30 cellular contexts compared by ENCODE assay signal in the genomic region with DNA sequence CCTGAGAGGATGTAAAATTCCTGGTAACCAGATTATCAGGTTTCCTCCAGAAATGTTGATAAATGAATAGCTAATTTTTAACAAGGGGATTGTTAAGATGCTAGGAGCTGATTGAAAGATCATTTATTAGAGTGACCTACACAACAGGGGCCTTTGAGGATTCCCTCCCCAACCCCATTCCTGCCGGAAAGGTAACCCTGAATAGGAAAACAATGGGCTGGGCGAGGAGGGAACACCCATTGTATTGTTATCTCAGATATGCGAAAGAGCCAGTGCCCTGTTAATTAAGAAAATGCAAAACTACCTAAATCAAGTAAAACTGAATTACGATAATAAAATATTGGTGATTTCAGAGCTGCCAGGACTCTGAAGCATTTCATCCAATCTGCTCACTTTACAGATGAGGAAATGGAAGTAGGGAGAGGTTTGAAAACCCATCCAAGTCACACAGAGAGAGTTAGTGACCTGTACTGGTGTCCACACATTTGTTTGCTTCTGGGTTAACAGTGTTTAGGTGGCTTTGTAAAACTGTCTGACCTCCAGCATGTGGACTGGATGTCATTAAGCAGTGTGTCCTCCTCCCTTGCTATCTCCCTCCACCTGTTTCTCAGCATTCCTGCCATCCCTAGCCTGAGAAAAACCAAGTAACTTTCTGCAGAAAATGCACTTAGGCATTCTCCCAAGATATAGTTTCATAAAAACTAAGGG.
DNase-seq lines count a peak whose midpoint lies in the region; ATAC-seq and TF ChIP-seq lines count a peak whose summit lies in the region.
"Had no signal": no experiment of that assay in that cellular context is flagged by ENCODE, and none has a peak within 500 bp of the region (broad histone marks: within the 10 kb centered on the region; RNA-seq: fewer than 3 reads in every experiment).

No MANE protein-coding gene starts in this region.

- H3K23ac ChIP-seq in mesendoderm (ENCODE audit: low read length), result no peak overlapping the region

- no peak overlapping the region for H3K27ac ChIP-seq in endodermal cell (ENCODE audit: low read depth, low read length)
- peak overlapping the region; percentile 49 for H3K27ac ChIP-seq in mesendoderm (ENCODE audit: low read depth, low read length)
- H3K27ac ChIP-seq: 22Rv1, C4-2B, KMS-11, SK-N-MC had no signal

- H3K4me3 Mint-ChIP-seq in endodermal cell, result peak overlapping the region; percentile 7
- H3K4me3 Mint-ChIP-seq: B cell; CD8-positive, alpha-beta T cell; HFFc6; IgD-negative memory B cell had no signal

- peak; percentile 9 for DNase-seq in NCI-H82 (lab: John Stamatoyannopoulos, UW)
- DNase-seq in NCI-H82 treated with DMSO at 0.1 percent for 48 hours (lab: John Stamatoyannopoulos, UW; ENCODE audit: unreplicated experiment), result no peak
- DNase-seq in endodermal cell, result peak; percentile 50
- DNase-seq in mesendoderm, result peak; percentile 64
- DNase-seq in SIG-M5 treated with dmso at 0.1 percent for 504 hours (lab: John Stamatoyannopoulos, UW; ENCODE audit: unreplicated experiment), result no peak
- DNase-seq in amniotic stem cell (lab: John Stamatoyannopoulos, UW), result no peak
- DNase-seq: CD8-positive, alpha-beta T cell; DMS153; DND-41; HFFc6; NCI-H1048; NCI-H1417 treated with DMSO at 0.1 percent for 48 hours; NCI-H1694 treated with DMSO at 0.1 percent for 48 hours; NCI-H2081; NCI-H2171; NCI-H226; NCI-H510A treated with DMSO at 0.1 percent for 48 hours; NCI-H774; RPMI8226; SHP77; SW 1271 had no signal

- H4K8ac ChIP-seq in mesendoderm (ENCODE audit: low read depth, low read length), result no peak overlapping the region

- H3K56ac ChIP-seq in mesendoderm (ENCODE audit: low read length), result peak overlapping the region; percentile 52

- H3K27me3 ChIP-seq in endodermal cell (ENCODE audit: control insufficient read depth, insufficient read depth, low read length, poor library complexity, severe bottlenecking) (no peaks in the 10 kb centered on the region), mesendoderm (ENCODE audit: insufficient read depth, low read length, poor library complexity) (no peaks in the 10 kb centered on the region)

- 63% methylated on average over 3 to 4 of the region's 4 CpGs for WGBS in endodermal cell (ENCODE audit: insufficient coverage in 1 of 2, insufficient read length in 1 of 2), 2 experiments
- no CpG with 5 or more reads among the region's 4 CpGs for WGBS in mesendoderm (ENCODE audit: extremely low coverage, insufficient coverage, low lambda C conversion rate)

- peak overlapping the region; percentile 48 for H2BK5ac ChIP-seq in mesendoderm (ENCODE audit: low read length)

- H3K36me3 ChIP-seq in endodermal cell (ENCODE audit: control insufficient read depth, insufficient read depth, low read length), result no peaks in the 10 kb centered on the region
- no peaks in the 10 kb centered on the region for H3K36me3 ChIP-seq in mesendoderm (ENCODE audit: control insufficient read depth, insufficient read depth, low read length)
- H3K36me3 ChIP-seq: HAP-1 had no signal

- no peak overlapping the region for H3K4me2 ChIP-seq in mesendoderm (ENCODE audit: low read length)
- H3K4me2 ChIP-seq: KMS-11 had no signal

- H3K9me3 ChIP-seq in endodermal cell (ENCODE audit: control insufficient read depth, low read length), result no peaks in the 10 kb centered on the region
- H3K9me3 ChIP-seq: HAP-1 had no signal

- H4K5ac ChIP-seq in mesendoderm (ENCODE audit: low read length), result no peak overlapping the region

- no peak for TF ChIP-seq CTCF in endodermal cell (conservative IDR thresholded peaks at IDR 0.05)

- no peaks in the 10 kb centered on the region for H3K36me3 Mint-ChIP-seq in endodermal cell (ENCODE audit: low read depth)
- H3K36me3 Mint-ChIP-seq: CD8-positive, alpha-beta T cell; IgD-negative memory B cell had no signal

- H3K79me2 ChIP-seq in mesendoderm (ENCODE audit: control insufficient read depth, insufficient read depth, low read length), result no peaks in the 10 kb centered on the region

- no peak overlapping the region for H2BK15ac ChIP-seq in mesendoderm (replicated peaks; ENCODE audit: low read depth)

- no peak overlapping the region for H3K4ac ChIP-seq in mesendoderm (ENCODE audit: low read depth, low read length)

- H3K18ac ChIP-seq in mesendoderm (ENCODE audit: low read length), result no peak overlapping the region

- no peaks in the 10 kb centered on the region for H3K27me3 Mint-ChIP-seq in endodermal cell (ENCODE audit: insufficient read depth)
- H3K27me3 Mint-ChIP-seq: B cell, IgD-negative memory B cell had no signal

- ATAC-seq in GM21423 (IDR thresholded peaks at IDR 0.05; ENCODE audit: unreplicated experiment), result no peak
- no peak for ATAC-seq in HG02973 (IDR thresholded peaks at IDR 0.05; ENCODE audit: unreplicated experiment)
- ATAC-seq: CD8-positive, alpha-beta T cell had no signal

- peaks cover 8% of the 10 kb centered on the region for H3K4me1 ChIP-seq in endodermal cell (ENCODE audit: control insufficient read depth, insufficient read depth, low read length)
- peaks cover 4% of the 10 kb centered on the region for H3K4me1 ChIP-seq in mesendoderm (ENCODE audit: control insufficient read depth, low read depth, low read length)
- H3K4me1 ChIP-seq: HAP-1 had no signal

- H3K79me1 ChIP-seq in mesendoderm (ENCODE audit: low read length), result no peaks in the 10 kb centered on the region

- no peak overlapping the region for H2BK120ac ChIP-seq in mesendoderm (ENCODE audit: low read depth, low read length)

- no peak overlapping the region for H2AK5ac ChIP-seq in mesendoderm (ENCODE audit: low read length)

- peak overlapping the region; percentile 45 for H3K9ac ChIP-seq in endodermal cell (ENCODE audit: extremely low read depth, low read length, poor library complexity, severe bottlenecking)
- no peak overlapping the region for H3K9ac ChIP-seq in mesendoderm (ENCODE audit: low read length)
- H3K9ac ChIP-seq: KMS-11 had no signal

- H3K4me1 Mint-ChIP-seq in endodermal cell, result peaks cover 24% of the 10 kb centered on the region
- H3K4me1 Mint-ChIP-seq: B cell had no signal

- H3K9me3 Mint-ChIP-seq in endodermal cell, result no peaks in the 10 kb centered on the region
- H3K9me3 Mint-ChIP-seq: CD8-positive, alpha-beta T cell; HFFc6; IgD-negative memory B cell had no signal

- H3K4me3 ChIP-seq in endodermal cell (ENCODE audit: low read length) (peak overlapping the region; percentile 30), mesendoderm (ENCODE audit: low read length) (no peak overlapping the region)
- H3K4me3 ChIP-seq: HAP-1, SK-N-MC had no signal

- H3K27ac Mint-ChIP-seq in endodermal cell, result peak overlapping the region; percentile 12
- H3K27ac Mint-ChIP-seq: B cell; CD8-positive, alpha-beta T cell; HFFc6; IgD-negative memory B cell had no signal

Comparison
In these comparisons a context has a peak if more than half of its experiments do, and no peak if none do; other contexts are left out.
1. DNase-seq: peak in NCI-H82 (single experiment), endodermal cell (single experiment) and mesendoderm (single experiment); none in NCI-H82 treated with DMSO at 0.1 percent for 48 hours (single experiment), SIG-M5 treated with dmso at 0.1 percent for 504 hours (single experiment) and amniotic stem cell (single experiment).